Comparison of ENCODE assay signal across 1 cellular context in the genomic region with DNA sequence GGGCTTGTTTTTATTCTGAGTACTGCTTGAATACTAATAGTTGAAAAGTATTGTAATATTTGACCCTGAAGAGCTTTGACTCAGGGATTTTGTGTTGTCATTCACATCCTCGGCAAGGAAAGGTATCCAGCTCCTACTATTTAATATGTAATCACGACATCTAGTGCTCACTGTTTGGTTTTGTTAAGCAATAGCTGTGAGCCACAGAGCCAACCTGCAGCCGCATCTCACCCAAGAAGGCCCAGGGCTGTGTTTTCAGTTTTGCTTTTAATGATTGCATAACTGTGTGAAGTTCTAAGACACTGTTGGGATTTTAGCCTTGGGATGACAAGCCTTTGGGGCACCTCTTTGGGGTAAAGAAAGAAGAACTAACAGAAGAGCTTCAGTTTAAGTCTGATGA.
TF ChIP-seq lines count a peak whose summit lies in the region.

No MANE protein-coding gene starts in this region.

TF ChIP-seq in GM23338, 12 proteins besides CTCF, POLR2A, EP300 and RAD21 (continued from another document):
- TF ChIP-seq, protein P1, sequence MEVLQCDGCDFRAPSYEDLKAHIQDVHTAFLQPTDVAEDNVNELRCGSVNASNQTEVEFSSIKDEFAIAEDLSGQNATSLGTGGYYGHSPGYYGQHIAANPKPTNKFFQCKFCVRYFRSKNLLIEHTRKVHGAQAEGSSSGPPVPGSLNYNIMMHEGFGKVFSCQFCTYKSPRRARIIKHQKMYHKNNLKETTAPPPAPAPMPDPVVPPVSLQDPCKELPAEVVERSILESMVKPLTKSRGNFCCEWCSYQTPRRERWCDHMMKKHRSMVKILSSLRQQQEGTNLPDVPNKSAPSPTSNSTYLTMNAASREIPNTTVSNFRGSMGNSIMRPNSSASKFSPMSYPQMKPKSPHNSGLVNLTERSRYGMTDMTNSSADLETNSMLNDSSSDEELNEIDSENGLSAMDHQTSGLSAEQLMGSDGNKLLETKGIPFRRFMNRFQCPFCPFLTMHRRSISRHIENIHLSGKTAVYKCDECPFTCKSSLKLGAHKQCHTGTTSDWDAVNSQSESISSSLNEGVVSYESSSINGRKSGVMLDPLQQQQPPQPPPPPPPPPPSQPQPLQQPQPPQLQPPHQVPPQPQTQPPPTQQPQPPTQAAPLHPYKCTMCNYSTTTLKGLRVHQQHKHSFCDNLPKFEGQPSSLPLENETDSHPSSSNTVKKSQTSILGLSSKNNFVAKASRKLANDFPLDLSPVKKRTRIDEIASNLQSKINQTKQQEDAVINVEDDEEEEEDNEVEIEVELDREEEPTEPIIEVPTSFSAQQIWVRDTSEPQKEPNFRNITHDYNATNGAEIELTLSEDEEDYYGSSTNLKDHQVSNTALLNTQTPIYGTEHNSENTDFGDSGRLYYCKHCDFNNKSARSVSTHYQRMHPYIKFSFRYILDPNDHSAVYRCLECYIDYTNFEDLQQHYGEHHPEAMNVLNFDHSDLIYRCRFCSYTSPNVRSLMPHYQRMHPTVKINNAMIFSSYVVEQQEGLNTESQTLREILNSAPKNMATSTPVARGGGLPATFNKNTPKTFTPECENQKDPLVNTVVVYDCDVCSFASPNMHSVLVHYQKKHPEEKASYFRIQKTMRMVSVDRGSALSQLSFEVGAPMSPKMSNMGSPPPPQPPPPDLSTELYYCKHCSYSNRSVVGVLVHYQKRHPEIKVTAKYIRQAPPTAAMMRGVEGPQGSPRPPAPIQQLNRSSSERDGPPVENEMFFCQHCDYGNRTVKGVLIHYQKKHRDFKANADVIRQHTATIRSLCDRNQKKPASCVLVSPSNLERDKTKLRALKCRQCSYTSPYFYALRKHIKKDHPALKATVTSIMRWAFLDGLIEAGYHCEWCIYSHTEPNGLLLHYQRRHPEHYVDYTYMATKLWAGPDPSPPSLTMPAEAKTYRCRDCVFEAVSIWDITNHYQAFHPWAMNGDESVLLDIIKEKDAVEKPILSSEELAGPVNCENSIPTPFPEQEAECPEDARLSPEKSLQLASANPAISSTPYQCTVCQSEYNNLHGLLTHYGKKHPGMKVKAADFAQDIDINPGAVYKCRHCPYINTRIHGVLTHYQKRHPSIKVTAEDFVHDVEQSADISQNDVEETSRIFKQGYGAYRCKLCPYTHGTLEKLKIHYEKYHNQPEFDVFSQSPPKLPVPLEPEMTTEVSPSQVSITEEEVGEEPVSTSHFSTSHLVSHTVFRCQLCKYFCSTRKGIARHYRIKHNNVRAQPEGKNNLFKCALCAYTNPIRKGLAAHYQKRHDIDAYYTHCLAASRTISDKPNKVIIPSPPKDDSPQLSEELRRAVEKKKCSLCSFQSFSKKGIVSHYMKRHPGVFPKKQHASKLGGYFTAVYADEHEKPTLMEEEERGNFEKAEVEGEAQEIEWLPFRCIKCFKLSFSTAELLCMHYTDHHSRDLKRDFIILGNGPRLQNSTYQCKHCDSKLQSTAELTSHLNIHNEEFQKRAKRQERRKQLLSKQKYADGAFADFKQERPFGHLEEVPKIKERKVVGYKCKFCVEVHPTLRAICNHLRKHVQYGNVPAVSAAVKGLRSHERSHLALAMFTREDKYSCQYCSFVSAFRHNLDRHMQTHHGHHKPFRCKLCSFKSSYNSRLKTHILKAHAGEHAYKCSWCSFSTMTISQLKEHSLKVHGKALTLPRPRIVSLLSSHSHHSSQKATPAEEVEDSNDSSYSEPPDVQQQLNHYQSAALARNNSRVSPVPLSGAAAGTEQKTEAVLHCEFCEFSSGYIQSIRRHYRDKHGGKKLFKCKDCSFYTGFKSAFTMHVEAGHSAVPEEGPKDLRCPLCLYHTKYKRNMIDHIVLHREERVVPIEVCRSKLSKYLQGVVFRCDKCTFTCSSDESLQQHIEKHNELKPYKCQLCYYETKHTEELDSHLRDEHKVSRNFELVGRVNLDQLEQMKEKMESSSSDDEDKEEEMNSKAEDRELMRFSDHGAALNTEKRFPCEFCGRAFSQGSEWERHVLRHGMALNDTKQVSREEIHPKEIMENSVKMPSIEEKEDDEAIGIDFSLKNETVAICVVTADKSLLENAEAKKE (CRISPR knock-in tag; IDR thresholded peaks at IDR 0.05): no peak
- no peak for TF ChIP-seq NANOG (IDR thresholded peaks at IDR 0.05; ENCODE audit: borderline replicate concordance)
